ENCODE assay signal across 32 cellular contexts in genomic region chr1:82373710-82374109, GRCh38.
"Had no signal": no experiment of that assay in that cellular context is flagged by ENCODE, and none has a peak within 500 bp of the region (broad histone marks: within the 10 kb centered on the region; RNA-seq: fewer than 3 reads in every experiment).

No MANE protein-coding gene starts in this region.

- DNase-seq: activated B cell treated with CpG ODN at 0.5 μM for 24 hours; activated CD4-positive, alpha-beta memory T cell treated with anti-CD3 and anti-CD28 coated beads for 36 hours; activated CD4-positive, alpha-beta T cell treated with anti-CD3 and anti-CD28 coated beads for 4 hours; activated CD4-positive, alpha-beta T cell treated with anti-CD3 and anti-CD28 coated beads, Interleukin-2, amount 50 U/mL, for 1 hour; activated CD4-positive, alpha-beta T cell treated with anti-CD3 and anti-CD28 coated beads, Interleukin-2, amount 50 U/mL, for 4 hours; activated CD4-positive, CD25-positive, alpha-beta regulatory T cell treated with anti-CD3 and anti-CD28 coated beads, Interleukin-2, amount 50 U/mL, for 72 hours; activated CD8-positive, alpha-beta memory T cell treated with anti-CD3 and anti-CD28 coated beads, Interleukin-2, amount 50 U/mL, for 4 hours; activated CD8-positive, alpha-beta T cell treated with anti-CD3 and anti-CD28 coated beads for 36 hours; activated effector memory CD4-positive, alpha-beta T cell treated with anti-CD3 and anti-CD28 coated beads, Interleukin-2, amount 50 U/mL, for 16 hours; activated gamma-delta T cell treated with Interleukin-2 at 50 U/mL for 16 hours; activated naive CD4-positive, alpha-beta T cell; activated naive CD4-positive, alpha-beta T cell treated with anti-CD3 and anti-CD28 coated beads for 36 hours; activated naive CD4-positive, alpha-beta T cell treated with anti-CD3 and anti-CD28 coated beads, Interleukin-2, amount 50 U/mL, for 16 hours; activated naive CD8-positive, alpha-beta T cell treated with anti-CD3 and anti-CD28 coated beads for 36 hours; activated T-cell treated with anti-CD3 and anti-CD28 coated beads for 4 hours; activated T-cell treated with anti-CD3 and anti-CD28 coated beads, Interleukin-2, amount 50 U/mL, for 1 hour; activated T-cell treated with anti-CD3 and anti-CD28 coated beads, Interleukin-2, amount 50 U/mL, for 4 hours; activated T-cell treated with anti-CD3 and anti-CD28 coated beads, Interleukin-2, amount 50 U/mL, for 72 hours; adrenal gland; amniotic stem cell; aorta; body of pancreas; brain microvascular endothelial cell; central memory CD4-positive, alpha-beta T cell; T-helper 2 cell; T-helper 9 cell had no signal

- H3K9me3 ChIP-seq: adrenal gland, body of pancreas, breast epithelium had no signal

- H3K4me1 ChIP-seq: adrenal gland, body of pancreas, breast epithelium had no signal

- H3K4me3 ChIP-seq: adrenal gland, body of pancreas, breast epithelium had no signal

- H3K27ac ChIP-seq: adrenal gland, body of pancreas, brain microvascular endothelial cell, breast epithelium, VCaP had no signal

- FAIRE-seq: astrocyte, TTC549 had no signal

- H3K36me3 ChIP-seq: adrenal gland, brain microvascular endothelial cell, breast epithelium had no signal

- ATAC-seq: activated CD8-positive, alpha-beta T cell treated with anti-CD3 and anti-CD28 coated beads for 36 hours; activated naive CD4-positive, alpha-beta T cell treated with anti-CD3 and anti-CD28 coated beads, Interleukin-2, amount 50 U/mL, for 72 hours; activated T-cell treated with anti-CD3 and anti-CD28 coated beads, Interleukin-2, amount 50 U/mL, for 4 hours; activated T-cell treated with anti-CD3 and anti-CD28 coated beads, Interleukin-2, amount 50 U/mL, for 72 hours; activated T-helper 17 cell treated with anti-CD3 and anti-CD28 coated beads, Interleukin-2, amount 50 U/mL, for 72 hours; body of pancreas had no signal

- H3K27me3 ChIP-seq: adrenal gland, body of pancreas, brain microvascular endothelial cell, breast epithelium had no signal
